9 cellular contexts compared by ENCODE assay signal in the genomic region with DNA sequence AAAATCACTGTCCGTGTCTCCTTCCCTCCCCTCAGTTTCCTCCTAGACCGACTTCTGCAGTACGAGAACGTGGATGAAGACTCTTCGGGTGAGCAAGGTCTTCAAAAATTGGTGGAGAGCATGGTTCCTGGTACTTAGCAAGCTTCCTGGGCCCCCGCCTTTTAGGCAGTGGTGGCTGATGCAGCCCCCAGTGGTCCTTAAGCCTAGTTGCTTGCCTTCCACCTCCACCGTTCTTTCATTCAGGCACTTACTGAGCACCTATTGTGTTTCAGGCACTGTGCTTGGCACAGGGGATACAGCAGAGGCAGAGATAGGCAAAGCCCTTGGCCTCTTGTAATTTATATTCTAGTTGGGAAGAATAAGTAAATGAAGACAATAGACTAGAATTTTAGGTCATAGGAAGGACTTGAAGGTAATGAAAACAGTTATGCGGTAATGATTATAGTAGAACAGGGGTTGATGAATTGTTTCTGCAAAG. TPM values are rescaled to one million over a fixed set of nuclear protein-coding genes. Genes with fewer than 3 reads are reported as not detected.
DNase-seq lines count a peak whose midpoint lies in the region; ATAC-seq and TF ChIP-seq lines count a peak whose summit lies in the region.
"Had no signal": no experiment of that assay in that cellular context is flagged by ENCODE, and none has a peak within 500 bp of the region (broad histone marks: within the 10 kb centered on the region; RNA-seq: fewer than 3 reads in every experiment).

No MANE protein-coding gene starts in this region.

- H3K9me3 Mint-ChIP-seq in activated B cell treated with CpG ODN at 0.5 μM for 24 hours = no peaks in the 10 kb centered on the region
- no peaks in the 10 kb centered on the region for H3K9me3 Mint-ChIP-seq in stimulated activated naive CD8-positive, alpha-beta T cell treated with anti-CD3 and anti-CD28 coated beads, Interleukin-15, amount 100 ng/mL, for 72 hours

- intact Hi-C loops in activated B cell treated with CpG ODN at 0.5 μM for 24 hours (cut with micrococcal nuclease) = loop anchor here (1.0 to 5.0 kb wide), 8 partner anchors 35 to 1175 kb away; a partner anchor contains a TSS

- DNase-seq in NCI-H1694 treated with DMSO at 0.1 percent for 48 hours (lab: John Stamatoyannopoulos, UW) (peak; percentile 2), NCI-H1694 (lab: John Stamatoyannopoulos, UW) (no peak), activated B cell treated with CpG ODN at 0.5 μM for 24 hours (no peak), DMS153 (lab: John Stamatoyannopoulos, UW) (no peak)
- DNase-seq in stimulated activated naive CD8-positive, alpha-beta T cell treated with anti-CD3 and anti-CD28 coated beads, Interleukin-15, amount 100 ng/mL, for 72 hours = no peak

- ATAC-seq in activated B cell treated with CpG ODN at 0.5 μM for 24 hours (ENCODE audit: low read depth) (no peak), HG02885 (IDR thresholded peaks at IDR 0.05; ENCODE audit: poor library complexity, unreplicated experiment) (no peak), GM21825 (IDR thresholded peaks at IDR 0.05; ENCODE audit: unreplicated experiment) (no peak)
- no peak for ATAC-seq in stimulated activated naive CD8-positive, alpha-beta T cell treated with anti-CD3 and anti-CD28 coated beads, Interleukin-15, amount 100 ng/mL, for 72 hours

- peak overlapping the region; percentile 71 for H3K4me3 ChIP-seq in iPS-11a (ENCODE audit: low read depth, low read length)

- peak overlapping the region; percentile 97 for H3K27ac Mint-ChIP-seq in activated B cell treated with CpG ODN at 0.5 μM for 24 hours
- H3K27ac Mint-ChIP-seq in stimulated activated naive CD8-positive, alpha-beta T cell treated with anti-CD3 and anti-CD28 coated beads, Interleukin-15, amount 100 ng/mL, for 72 hours = peak overlapping the region; percentile 98 to 100

- H3K27me3 Mint-ChIP-seq in activated B cell treated with CpG ODN at 0.5 μM for 24 hours = no peaks in the 10 kb centered on the region
- H3K27me3 Mint-ChIP-seq in stimulated activated naive CD8-positive, alpha-beta T cell treated with anti-CD3 and anti-CD28 coated beads, Interleukin-15, amount 100 ng/mL, for 72 hours = no peaks in the 10 kb centered on the region

- TF ChIP-seq CTCF in activated B cell treated with CpG ODN at 0.5 μM for 24 hours (IDR thresholded peaks at IDR 0.05) = no peak

- CTCF ChIA-PET in activated B cell treated with CpG ODN at 0.5 μM for 24 hours (lab: Charles Lee) = interaction anchor here (1.4 kb wide), 1 partner anchor 132 kb away, joined by 4 read pairs; no protein-coding TSS in a partner anchor

- POLR2A ChIA-PET in activated B cell treated with CpG ODN at 0.5 μM for 24 hours (lab: Charles Lee) = interaction anchor here (0.5 to 2.2 kb wide), 7 partner anchors 8 to 614 kb away, joined by 3 to 11 read pairs (median 5); a partner anchor contains a TSS

- peak overlapping the region; percentile 98 for H3K4me3 Mint-ChIP-seq in activated B cell treated with CpG ODN at 0.5 μM for 24 hours
- peak overlapping the region; percentile 98 to 100 for H3K4me3 Mint-ChIP-seq in stimulated activated naive CD8-positive, alpha-beta T cell treated with anti-CD3 and anti-CD28 coated beads, Interleukin-15, amount 100 ng/mL, for 72 hours

- peaks cover 29% of the 10 kb centered on the region for H3K4me1 Mint-ChIP-seq in activated B cell treated with CpG ODN at 0.5 μM for 24 hours
- H3K4me1 Mint-ChIP-seq in stimulated activated naive CD8-positive, alpha-beta T cell treated with anti-CD3 and anti-CD28 coated beads, Interleukin-15, amount 100 ng/mL, for 72 hours = peaks cover 45% of the 10 kb centered on the region

- H3K36me3 Mint-ChIP-seq in activated B cell treated with CpG ODN at 0.5 μM for 24 hours (ENCODE audit: low read depth) = peaks cover 61% of the 10 kb centered on the region

RNA-seq across cellular contexts. Expression of a gene that starts 0.8 kb away (rescaled TPM):
- total RNA-seq in activated B cell treated with CpG ODN at 0.5 μM for 24 hours = 83.5 and 93.6 TPM in 2 replicates

RNA-seq across cellular contexts. Expression of a gene that starts 1.4 kb away (rescaled TPM):
- 10.5 and 14.2 TPM in 2 replicates for total RNA-seq in activated B cell treated with CpG ODN at 0.5 μM for 24 hours

RNA-seq across cellular contexts. Expression of a gene that starts 14.0 kb away (rescaled TPM):
- not detected in 2 replicates for total RNA-seq in activated B cell treated with CpG ODN at 0.5 μM for 24 hours

RNA-seq across cellular contexts. Expression of a gene that starts 23.1 kb away (rescaled TPM):
- total RNA-seq in activated B cell treated with CpG ODN at 0.5 μM for 24 hours = 30.5 and 36.1 TPM in 2 replicates

RNA-seq across cellular contexts. Expression of a gene that starts 26.2 kb away (rescaled TPM):
- not detected in 2 replicates for total RNA-seq in activated B cell treated with CpG ODN at 0.5 μM for 24 hours
- total RNA-seq: NCI-H460 had no signal
